Comparison of ENCODE assay signal across 16 cellular contexts in the genomic region with DNA sequence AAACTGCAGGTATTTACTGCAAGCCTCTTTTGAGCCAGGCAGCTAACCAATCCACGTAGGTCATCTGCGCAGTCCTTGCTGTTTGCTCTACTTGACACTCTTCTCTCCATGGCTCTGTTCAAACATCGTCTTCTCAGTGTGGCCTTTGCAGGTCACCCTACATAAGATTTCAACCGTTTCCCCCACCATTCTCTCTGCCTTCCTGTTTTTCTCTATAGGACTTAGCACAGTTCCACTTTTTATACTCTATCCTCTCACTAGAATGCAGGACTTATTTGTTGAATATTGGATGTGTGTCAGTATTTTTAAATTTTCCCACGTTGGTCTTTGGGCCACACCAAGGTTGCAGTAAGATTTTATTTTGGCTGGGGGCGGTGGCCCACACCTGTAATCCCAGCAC. TPM values are rescaled to one million over a fixed set of nuclear protein-coding genes. Genes with fewer than 3 reads are reported as not detected.
DNase-seq lines count a peak whose midpoint lies in the region; ATAC-seq and TF ChIP-seq lines count a peak whose summit lies in the region.
"Had no signal": no experiment of that assay in that cellular context is flagged by ENCODE, and none has a peak within 500 bp of the region (broad histone marks: within the 10 kb centered on the region; RNA-seq: fewer than 3 reads in every experiment).

No MANE protein-coding gene starts in this region.

- dilution Hi-C loops in mammary epithelial cell (cut with HindIII; ENCODE audit: low sequenced_read_pairs) = loop anchor here (5.0 to 10.0 kb wide), 2 partner anchors 47 to 139 kb away; partner anchors contain the start of gene MAST1

- H3K4me1 ChIP-seq in mammary epithelial cell (ENCODE audit: insufficient read depth, low read length) = peaks cover 9% of the 10 kb centered on the region

- H3K27me3 Mint-ChIP-seq in MCF 10A (ENCODE audit: insufficient read depth, unreplicated experiment) = no peaks in the 10 kb centered on the region
- H3K27me3 Mint-ChIP-seq in T-helper 17 cell = no peaks in the 10 kb centered on the region
- no peaks in the 10 kb centered on the region for H3K27me3 Mint-ChIP-seq in effector memory CD8-positive, alpha-beta T cell
- H3K27me3 Mint-ChIP-seq in stimulated activated naive CD8-positive, alpha-beta T cell treated with anti-CD3 and anti-CD28 coated beads, Interleukin-15, amount 100 ng/mL, for 72 hours = no peaks in the 10 kb centered on the region

- H3K9me3 Mint-ChIP-seq in MCF 10A (ENCODE audit: unreplicated experiment) = no peaks in the 10 kb centered on the region
- no peaks in the 10 kb centered on the region for H3K9me3 Mint-ChIP-seq in effector memory CD8-positive, alpha-beta T cell
- no peaks in the 10 kb centered on the region for H3K9me3 Mint-ChIP-seq in stimulated activated naive CD8-positive, alpha-beta T cell treated with anti-CD3 and anti-CD28 coated beads, Interleukin-15, amount 100 ng/mL, for 72 hours

- CTCF ChIA-PET in MCF 10A (lab: Yijun Ruan, JAX) = interaction anchor here (0.8 to 1.1 kb wide), 2 partner anchors 28 to 35 kb away, joined by 3 to 6 read pairs; no protein-coding TSS in a partner anchor
- CTCF ChIA-PET in mammary epithelial cell (lab: Charles Lee; ENCODE audit: low non-redundant PET) = no interaction called here

- peaks cover 26% of the 10 kb centered on the region for H3K79me2 ChIP-seq in mammary epithelial cell (ENCODE audit: insufficient read depth, low read length)

- no peak overlapping the region for H3K4me3 ChIP-seq in mammary epithelial cell (replicated peaks in 1 of 3; ENCODE audit: insufficient read depth in 1 of 3, low read depth in 2 of 3, low read length in 3 of 3)

- H3K36me3 Mint-ChIP-seq in MCF 10A (ENCODE audit: insufficient read depth, unreplicated experiment) (peaks cover 59% of the 10 kb centered on the region), T-helper 17 cell (ENCODE audit: low read depth) (peaks cover 4% of the 10 kb centered on the region)
- H3K36me3 Mint-ChIP-seq in effector memory CD8-positive, alpha-beta T cell (ENCODE audit: insufficient read depth) = peaks cover 26% of the 10 kb centered on the region

- 82% methylated on average over 6 of the region's 6 CpGs for WGBS in mammary epithelial cell (ENCODE audit: low coverage, missing lambda C conversion rate)

- no TSS peak for BruUV-seq in MCF 10A (replicated peaks; lab: Mats Ljungman, UMichigan)
- BruUV-seq in mammary epithelial cell (replicated peaks; lab: Mats Ljungman, UMichigan) = no TSS peak

- H3K36me3 ChIP-seq in mammary epithelial cell (ENCODE audit: insufficient read depth, low read length) = peaks cover 11% of the 10 kb centered on the region

- peak overlapping the region; percentile 48 for H3K4me3 Mint-ChIP-seq in MCF 10A (ENCODE audit: unreplicated experiment)
- peak overlapping the region; percentile 69 for H3K4me3 Mint-ChIP-seq in T-helper 17 cell
- peak overlapping the region; percentile 2 to 34 for H3K4me3 Mint-ChIP-seq in effector memory CD8-positive, alpha-beta T cell
- peak overlapping the region; percentile 19 to 54 for H3K4me3 Mint-ChIP-seq in stimulated activated naive CD8-positive, alpha-beta T cell treated with anti-CD3 and anti-CD28 coated beads, Interleukin-15, amount 100 ng/mL, for 72 hours

- no peak overlapping the region for H2AFZ ChIP-seq in mammary epithelial cell (ENCODE audit: low read depth, low read length)

- in situ Hi-C loops in mammary epithelial cell (cut with MboI; ENCODE audit: low sequenced_read_pairs in 2 of 2) = no loop called here

- peaks cover 5% of the 10 kb centered on the region for H3K4me1 Mint-ChIP-seq in MCF 10A (ENCODE audit: insufficient read depth, unreplicated experiment)
- peaks cover 9% of the 10 kb centered on the region for H3K4me1 Mint-ChIP-seq in T-helper 17 cell
- H3K4me1 Mint-ChIP-seq in effector memory CD8-positive, alpha-beta T cell (ENCODE audit: low read depth in 2 of 2) = peaks cover 0 to 2% of the 10 kb centered on the region in 2 donors
- H3K4me1 Mint-ChIP-seq in stimulated activated naive CD8-positive, alpha-beta T cell treated with anti-CD3 and anti-CD28 coated beads, Interleukin-15, amount 100 ng/mL, for 72 hours = peaks cover 19% of the 10 kb centered on the region

- no peaks in the 10 kb centered on the region for H3K27me3 ChIP-seq in mammary epithelial cell (ENCODE audit: insufficient read depth, low read length)

- DNase-seq in MCF 10A (ENCODE audit: unreplicated experiment) = no peak
- DNase-seq in mammary epithelial cell = no peak
- DNase-seq in T-helper 17 cell = no peak
- no peak for DNase-seq in effector memory CD8-positive, alpha-beta T cell
- no peak for DNase-seq in stimulated activated naive CD8-positive, alpha-beta T cell treated with anti-CD3 and anti-CD28 coated beads, Interleukin-15, amount 100 ng/mL, for 72 hours
- DNase-seq in amygdala (lab: John Stamatoyannopoulos, UW) = no peak
- DNase-seq: KBM-7, NCI-H1694, NCI-H524 had no signal

- ATAC-seq in T-helper 17 cell (no peak), HG02973 (IDR thresholded peaks at IDR 0.05; ENCODE audit: unreplicated experiment) (no peak), HG03097 (IDR thresholded peaks at IDR 0.05; ENCODE audit: low FRiP score, unreplicated experiment) (no peak)
- no peak for ATAC-seq in effector memory CD8-positive, alpha-beta T cell (replicated peaks)
- ATAC-seq in stimulated activated naive CD8-positive, alpha-beta T cell treated with anti-CD3 and anti-CD28 coated beads, Interleukin-15, amount 100 ng/mL, for 72 hours = no peak

- no peak overlapping the region for H3K27ac ChIP-seq in mammary epithelial cell (ENCODE audit: insufficient read depth, low read depth, low read length)

- H4K20me1 ChIP-seq in mammary epithelial cell (ENCODE audit: insufficient read depth, low read length) = no peaks in the 10 kb centered on the region

- H3K9me3 ChIP-seq in mammary epithelial cell (replicated peaks; ENCODE audit: insufficient read depth, low read length) (no peaks in the 10 kb centered on the region), T-helper 17 cell (ENCODE audit: control insufficient read depth, low read length, poor library complexity, severe bottlenecking) (no peaks in the 10 kb centered on the region)

- no peak for TF ChIP-seq CTCF in MCF 10A (IDR thresholded peaks at IDR 0.05; ENCODE audit: unreplicated experiment)
- TF ChIP-seq CTCF in mammary epithelial cell (conservative IDR thresholded peaks at IDR 0.05 in 1 of 2, IDR thresholded peaks at IDR 0.05 in 1 of 2; ENCODE audit: extremely low read depth in 1 of 2, insufficient read depth in 1 of 2, low read depth in 1 of 2, low read length in 2 of 2) = no peak

- POLR2A ChIA-PET in MCF 10A (lab: Yijun Ruan, JAX) = interaction anchor here (0.6 to 2.0 kb wide), 2 partner anchors 10 to 19 kb away, joined by 3 to 13 read pairs; no protein-coding TSS in a partner anchor

- H3K9ac ChIP-seq in mammary epithelial cell (ENCODE audit: insufficient read depth, low read length) = no peak overlapping the region

- peak overlapping the region; percentile 20 for H3K27ac Mint-ChIP-seq in MCF 10A (ENCODE audit: low read depth, unreplicated experiment)
- H3K27ac Mint-ChIP-seq in T-helper 17 cell = peak overlapping the region; percentile 29
- peak overlapping the region in 1 of 2 donors; percentile 62 for H3K27ac Mint-ChIP-seq in effector memory CD8-positive, alpha-beta T cell
- H3K27ac Mint-ChIP-seq in stimulated activated naive CD8-positive, alpha-beta T cell treated with anti-CD3 and anti-CD28 coated beads, Interleukin-15, amount 100 ng/mL, for 72 hours = no peak overlapping the region

- intact Hi-C loops in MCF 10A (cut with micrococcal nuclease) (no loop called here), mammary epithelial cell (cut with micrococcal nuclease) (no loop called here)

- H3K4me2 ChIP-seq in mammary epithelial cell (ENCODE audit: insufficient read depth, low read depth, low read length) = no peak overlapping the region

RNA-seq across cellular contexts. Expression of gene FBXW9, which starts 1.7 kb away (rescaled TPM):
- total RNA-seq in MCF 10A (2022) (10.8 and 13.8 TPM in 2 replicates), mammary epithelial cell (10 to 100 TPM; 13.7 to 14.8 TPM), T-helper 17 cell (1 to 10 TPM; 2.9 to 3.5 TPM)
- polyA plus RNA-seq in mammary epithelial cell = 14.4 TPM
- 6.5 TPM for polyA minus RNA-seq in mammary epithelial cell

RNA-seq across cellular contexts. Expression of gene GNG14, which starts 10.3 kb away (rescaled TPM):
- total RNA-seq in MCF 10A (2022) (not detected in 2 replicates), mammary epithelial cell (not detected), T-helper 17 cell (not detected)
- polyA plus RNA-seq in mammary epithelial cell = not detected
- polyA minus RNA-seq in mammary epithelial cell = not detected
- total RNA-seq: cerebellum, Daoy, epithelial cell of proximal tubule, mononuclear cell, renal cortical epithelial cell had no signal

RNA-seq across cellular contexts. Expression of gene DHPS, which starts 16.5 kb away (rescaled TPM):
- total RNA-seq in MCF 10A (2022) = 74.2 and 85.8 TPM in 2 replicates
- 10 to 100 TPM; 46.5 to 73.8 TPM for total RNA-seq in mammary epithelial cell
- polyA plus RNA-seq in mammary epithelial cell = 69.0 TPM
- polyA minus RNA-seq in mammary epithelial cell = 86.4 TPM
- 100 to 1,000 TPM; 126 to 147 TPM for total RNA-seq in T-helper 17 cell

RNA-seq across cellular contexts. Expression of gene TNPO2, which starts 25.6 kb away (rescaled TPM):
- total RNA-seq in MCF 10A (2022) (74.7 and 89.5 TPM in 2 replicates), mammary epithelial cell (100 to 1,000 TPM in 1 of 2 donors, 10 to 100 TPM in 1; 73.0 to 104 TPM), T-helper 17 cell (10 to 100 TPM; 48.6 to 60.0 TPM)
- 118 TPM for polyA plus RNA-seq in mammary epithelial cell
- 185 TPM for polyA minus RNA-seq in mammary epithelial cell

RNA-seq across cellular contexts. Expression of gene WDR83, which starts 31.5 kb away (rescaled TPM):
- total RNA-seq in MCF 10A (2022) = 9.3 and 11.7 TPM in 2 replicates
- total RNA-seq in mammary epithelial cell = 1 to 10 TPM; 6.7 to 8.1 TPM
- polyA plus RNA-seq in mammary epithelial cell = 8.2 TPM
- polyA minus RNA-seq in mammary epithelial cell = 6.0 TPM
- total RNA-seq in T-helper 17 cell = 10 to 100 TPM; 10.5 to 11.1 TPM

Comparison
In these comparisons a context has a peak if more than half of its experiments do, and no peak if none do; other contexts are left out.
1. H3K27ac Mint-ChIP-seq: peak in MCF 10A (single experiment) and T-helper 17 cell (single experiment); none in stimulated activated naive CD8-positive, alpha-beta T cell treated with anti-CD3 and anti-CD28 coated beads, Interleukin-15, amount 100 ng/mL, for 72 hours (0 of 2).
2. H3K4me3 Mint-ChIP-seq: peak in every context shown above with its lines; median percentile 69 in T-helper 17 cell; 48 in MCF 10A; 36 in stimulated activated naive CD8-positive, alpha-beta T cell treated with anti-CD3 and anti-CD28 coated beads, Interleukin-15, amount 100 ng/mL, for 72 hours; 18 in effector memory CD8-positive, alpha-beta T cell.